ENCODE assay signal across 36 cellular contexts in the genomic region with DNA sequence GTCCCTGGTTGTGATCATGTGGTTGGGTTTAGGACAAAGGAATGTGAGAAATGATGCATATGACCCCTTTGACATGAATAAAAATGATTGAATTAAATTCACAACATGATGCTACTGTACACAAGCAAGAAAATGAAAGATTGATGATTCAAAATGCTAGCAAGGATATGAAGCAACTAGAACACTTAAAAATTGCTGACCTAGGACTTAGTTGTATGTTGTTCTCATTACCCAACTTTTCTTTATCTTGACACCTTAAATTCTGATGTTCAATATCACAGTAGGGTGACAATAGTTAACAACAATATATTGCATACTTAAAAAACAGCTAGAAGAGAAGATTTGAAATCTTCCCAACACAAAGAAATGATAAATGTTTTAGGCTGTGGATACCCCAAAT. TPM values are rescaled to one million over a fixed set of nuclear protein-coding genes. Genes with fewer than 3 reads are reported as not detected.
"Had no signal": no experiment of that assay in that cellular context is flagged by ENCODE, and none has a peak within 500 bp of the region (broad histone marks: within the 10 kb centered on the region; RNA-seq: fewer than 3 reads in every experiment).

No MANE protein-coding gene starts in this region.

- H3K4me3 ChIP-seq: pancreas, prostate gland, skin epidermis, smooth muscle cell, spleen, suprapubic skin, testis, tibial artery, transverse colon, upper lobe of right lung, uterus had no signal

- H3K27me3 ChIP-seq: neutrophil, pancreas, suprapubic skin, testis, tibial artery, transverse colon, upper lobe of right lung, uterus had no signal

- FAIRE-seq: pancreas had no signal

- H3K36me3 ChIP-seq: neutrophil, pancreas, prostate gland, spleen, suprapubic skin, tibial artery, transverse colon, upper lobe of right lung, uterus had no signal

- H3K27ac ChIP-seq: neutrophil, pancreas, prostate gland, skin epidermis, spleen, suprapubic skin, testis, tibial artery, transverse colon, upper lobe of right lung, uterus had no signal

- H3K9me3 ChIP-seq: neutrophil, pancreas, prostate gland, suprapubic skin, testis, tibial artery, transverse colon, upper lobe of right lung, uterus had no signal

- DNase-seq: naive thymus-derived CD8-positive, alpha-beta T cell; nephron progenitor cell; nucleus accumbens; pancreas; retina; right cardiac atrium; spleen; stimulated activated CD4-positive, alpha-beta T cell treated with anti-CD3 and anti-CD28 coated beads, Interleukin-12 subunit alpha, Interleukin-12 subunit beta, amount 100 ng/mL, for 4 hours; stimulated activated CD4-positive, alpha-beta T cell treated with anti-CD3 and anti-CD28 coated beads, Interleukin-1b, Interleukin-23, amount 100 ng/mL, for 48 hours; stimulated activated CD4-positive, alpha-beta T cell treated with anti-CD3 and anti-CD28 coated beads, Interleukin-4, amount 100 ng/mL, for 1 hour; stimulated activated CD4-positive, alpha-beta T cell treated with anti-CD3 and anti-CD28 coated beads, Interleukin-4, amount 100 ng/mL, for 4 hours; stimulated activated CD8-positive, alpha-beta memory T cell treated with anti-CD3 and anti-CD28 coated beads, Interleukin-4, amount 100 ng/mL, for 48 hours; stimulated activated naive CD4-positive, alpha-beta T cell; stimulated activated naive CD8-positive, alpha-beta T cell treated with anti-CD3 and anti-CD28 coated beads, Interleukin-15, amount 100 ng/mL, for 72 hours; stimulated activated naive CD8-positive, alpha-beta T cell treated with anti-CD3 and anti-CD28 coated beads, Interleukin-15, Interleukin-2, amounts not matched to agents 100 U/mL and 50 U/mL, for 24 hours; substantia nigra; testis; tibial artery; transverse colon; upper lobe of right lung; uterus had no signal

- ATAC-seq: naive thymus-derived CD8-positive, alpha-beta T cell; natural killer cell treated with Interleukin-12 subunit alpha and Interleukin-12 subunit beta and Interleukin-15 and Interleukin-18, amount 100 ng/mL, for 72 hours; pancreas; right cardiac atrium; sciatic nerve; stimulated activated memory B cell treated with anti-CD40 and anti-IgM and Interleukin-4, amounts not matched to agents 10 μg/mL and 1 μg/mL and 100 μg/mL, for 72 hours; stimulated activated naive CD8-positive, alpha-beta T cell treated with anti-CD3 and anti-CD28 coated beads, Interleukin-15, amount 100 ng/mL, for 72 hours; stimulated activated naive CD8-positive, alpha-beta T cell treated with anti-CD3 and anti-CD28 coated beads, Interleukin-15, Interleukin-2, amounts not matched to agents 100 U/mL and 50 U/mL, for 24 hours; upper lobe of right lung had no signal

- H3K4me2 ChIP-seq: smooth muscle cell had no signal

- H3K4me1 ChIP-seq: pancreas, prostate gland, spleen, suprapubic skin, testis, tibial artery, transverse colon, upper lobe of right lung, uterus had no signal

RNA-seq across cellular contexts. Expression of gene OR52A5, which starts 20.6 kb away (rescaled TPM):
- total RNA-seq: naive thymus-derived CD8-positive, alpha-beta T cell; natural killer cell treated with Interleukin-12 subunit alpha and Interleukin-12 subunit beta and Interleukin-15 and Interleukin-18, amount 100 ng/mL, for 72 hours; neural crest cell; omental fat pad; osteocyte; pancreas; posterior vena cava; prostate gland; pulmonary artery endothelial cell; right cardiac atrium; sciatic nerve; smooth muscle cell; spleen; suprapubic skin; transverse colon; upper lobe of right lung; urinary bladder; uterus had no signal
- polyA plus RNA-seq: naive thymus-derived CD8-positive, alpha-beta T cell; pancreas; right cardiac atrium; smooth muscle cell; spleen; thymus; urinary bladder had no signal

RNA-seq across cellular contexts. Expression of gene OR52A1, which starts 37.0 kb away (rescaled TPM):
- total RNA-seq: naive thymus-derived CD8-positive, alpha-beta T cell; natural killer cell treated with Interleukin-12 subunit alpha and Interleukin-12 subunit beta and Interleukin-15 and Interleukin-18, amount 100 ng/mL, for 72 hours; neural crest cell; omental fat pad; osteocyte; pancreas; posterior vena cava; pulmonary artery endothelial cell; right cardiac atrium; sciatic nerve; smooth muscle cell; spleen; suprapubic skin; transverse colon; upper lobe of right lung; urinary bladder; uterus had no signal
- polyA plus RNA-seq: naive thymus-derived CD8-positive, alpha-beta T cell; pancreas; right cardiac atrium; smooth muscle cell; spleen; thymus; urinary bladder had no signal

RNA-seq across cellular contexts. Expression of gene OR52E1, which starts 48.2 kb away (rescaled TPM):
- total RNA-seq: naive thymus-derived CD8-positive, alpha-beta T cell; natural killer cell treated with Interleukin-12 subunit alpha and Interleukin-12 subunit beta and Interleukin-15 and Interleukin-18, amount 100 ng/mL, for 72 hours; neural crest cell; omental fat pad; osteocyte; pancreas; posterior vena cava; prostate gland; pulmonary artery endothelial cell; right cardiac atrium; sciatic nerve; smooth muscle cell; spleen; suprapubic skin; testis; transverse colon; upper lobe of right lung; urinary bladder; uterus had no signal
- polyA plus RNA-seq: naive thymus-derived CD8-positive, alpha-beta T cell; pancreas; right cardiac atrium; smooth muscle cell; spleen; thymus; urinary bladder had no signal

RNA-seq across cellular contexts. Expression of gene OR52E2, which starts 58.2 kb away (rescaled TPM):
- total RNA-seq: naive thymus-derived CD8-positive, alpha-beta T cell; natural killer cell treated with Interleukin-12 subunit alpha and Interleukin-12 subunit beta and Interleukin-15 and Interleukin-18, amount 100 ng/mL, for 72 hours; neural crest cell; omental fat pad; osteocyte; pancreas; posterior vena cava; prostate gland; pulmonary artery endothelial cell; right cardiac atrium; sciatic nerve; smooth muscle cell; spleen; suprapubic skin; transverse colon; upper lobe of right lung; urinary bladder; uterus had no signal
- polyA plus RNA-seq: naive thymus-derived CD8-positive, alpha-beta T cell; pancreas; right cardiac atrium; smooth muscle cell; spleen; thymus; urinary bladder had no signal
